In genomic region chr7:130486114-130486962, GRCh38 we compare ENCODE assay signal across 1 cellular context.
TF ChIP-seq lines count a peak whose summit lies in the region.

No MANE protein-coding gene starts in this region.

TF ChIP-seq in HCT116, 20 proteins besides CTCF, POLR2A, EP300 and RAD21 (continued from another document):
- TF ChIP-seq ZFX (IDR thresholded peaks at IDR 0.05) (peak; percentile 39; the same call in 1 of the 2 replicates), MAX (IDR thresholded peaks at IDR 0.05) (peak; percentile 96), SP1 (IDR thresholded peaks at IDR 0.05; ENCODE audit: low read depth) (no peak; the same call in 1 of the 2 replicates), ZBTB33 (IDR thresholded peaks at IDR 0.05; ENCODE audit: extremely low read depth, insufficient replicate concordance, low read length) (no peak), POLR2AphosphoS5 (IDR thresholded peaks at IDR 0.05; ENCODE audit: low read depth, low read length) (peak; percentile 57; the same call in 1 of the 2 replicates), JUND (IDR thresholded peaks at IDR 0.05) (no peak)
